ENCODE assay signal across 32 cellular contexts in the genomic region with DNA sequence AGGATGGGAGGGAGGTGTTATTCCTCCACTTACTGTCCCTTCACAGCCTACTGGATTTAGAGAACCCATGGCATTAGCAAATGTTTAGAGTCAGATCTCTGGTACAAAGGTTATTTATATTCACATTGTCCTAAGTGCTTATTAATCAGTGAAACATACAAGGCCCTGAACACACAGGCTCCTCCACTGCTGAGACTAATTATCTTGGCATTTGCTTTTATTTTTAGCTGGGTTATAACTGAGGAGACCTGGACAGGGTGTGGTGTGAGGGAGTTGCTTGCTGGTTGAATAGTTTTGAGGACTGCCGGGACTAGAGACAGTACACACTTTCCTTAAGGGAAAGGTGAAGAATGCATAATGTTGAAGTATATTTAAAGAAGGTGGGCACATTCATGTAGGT.
DNase-seq lines count a peak whose midpoint lies in the region; ATAC-seq and TF ChIP-seq lines count a peak whose summit lies in the region.
"Had no signal": no experiment of that assay in that cellular context is flagged by ENCODE, and none has a peak within 500 bp of the region (broad histone marks: within the 10 kb centered on the region; RNA-seq: fewer than 3 reads in every experiment).

No MANE protein-coding gene starts in this region.

- H3K9me3 ChIP-seq in breast epithelium = no peaks in the 10 kb centered on the region
- H3K9me3 ChIP-seq in RWPE2 (ENCODE audit: severe bottlenecking) = peaks cover 4% of the 10 kb centered on the region
- H3K9me3 ChIP-seq: body of pancreas, left ventricle myocardium inferior, psoas muscle had no signal

- H3K4me3 ChIP-seq in breast epithelium (no peak overlapping the region), RWPE2 (ENCODE audit: severe bottlenecking) (no peak overlapping the region)
- H3K4me3 ChIP-seq: body of pancreas, hepatocyte, left ventricle myocardium inferior, PC-9, psoas muscle had no signal

- no peaks in the 10 kb centered on the region for H3K27me3 Mint-ChIP-seq in MCF 10A (ENCODE audit: insufficient read depth, unreplicated experiment)
- no peaks in the 10 kb centered on the region for H3K27me3 Mint-ChIP-seq in T-helper 2 cell treated with Interferon-gamma antibody and Interleukin-4, amounts not matched to agents 5 μg/mL and 100 μg/mL, for 36 hours (ENCODE audit: low read depth)
- H3K27me3 Mint-ChIP-seq: activated CD4-positive, alpha-beta memory T cell treated with anti-CD3 and anti-CD28 coated beads for 36 hours; CD4-positive, alpha-beta T cell; type B pancreatic cell had no signal

- H3K36me3 ChIP-seq in breast epithelium = no peaks in the 10 kb centered on the region
- H3K36me3 ChIP-seq in RWPE2 (ENCODE audit: low read depth) = no peaks in the 10 kb centered on the region; the same call in 1 of the 2 replicates
- H3K36me3 ChIP-seq: left ventricle myocardium inferior had no signal

- no peak overlapping the region for H3K4me3 Mint-ChIP-seq in MCF 10A (ENCODE audit: unreplicated experiment)
- H3K4me3 Mint-ChIP-seq in T-helper 2 cell treated with Interferon-gamma antibody and Interleukin-4, amounts not matched to agents 5 μg/mL and 100 μg/mL, for 36 hours = no peak overlapping the region
- H3K4me3 Mint-ChIP-seq: activated CD4-positive, alpha-beta memory T cell treated with anti-CD3 and anti-CD28 coated beads for 36 hours; CD4-positive, alpha-beta T cell; endodermal cell; natural killer cell treated with Interleukin-12 subunit alpha and Interleukin-12 subunit beta and Interleukin-15 and Interleukin-18, amount 100 ng/mL, for 72 hours; stimulated activated effector memory CD8-positive, alpha-beta T cell treated with anti-CD3 and anti-CD28 coated beads, Interleukin-12 subunit alpha, Interleukin-12 subunit beta, amount 100 ng/mL, for 72 hours; type B pancreatic cell had no signal

- H3K9me3 Mint-ChIP-seq in MCF 10A (ENCODE audit: unreplicated experiment) = peaks cover 7% of the 10 kb centered on the region
- H3K9me3 Mint-ChIP-seq in T-helper 2 cell treated with Interferon-gamma antibody and Interleukin-4, amounts not matched to agents 5 μg/mL and 100 μg/mL, for 36 hours = no peaks in the 10 kb centered on the region
- H3K9me3 Mint-ChIP-seq: activated CD4-positive, alpha-beta memory T cell treated with anti-CD3 and anti-CD28 coated beads for 36 hours; CD4-positive, alpha-beta T cell; natural killer cell treated with Interleukin-12 subunit alpha and Interleukin-12 subunit beta and Interleukin-15 and Interleukin-18, amount 100 ng/mL, for 72 hours; stimulated activated effector memory CD8-positive, alpha-beta T cell treated with anti-CD3 and anti-CD28 coated beads, Interleukin-12 subunit alpha, Interleukin-12 subunit beta, amount 100 ng/mL, for 72 hours; type B pancreatic cell had no signal

- intact Hi-C loops in MCF 10A (cut with micrococcal nuclease) = no loop called here
- intact Hi-C loops in breast epithelium (cut with DNase I; ENCODE audit: low total_unique reads) = no loop called here

- no peaks in the 10 kb centered on the region for H3K4me1 ChIP-seq in breast epithelium
- H3K4me1 ChIP-seq in RWPE2 (ENCODE audit: insufficient read depth, poor library complexity, severe bottlenecking) = peaks cover 9% of the 10 kb centered on the region
- H3K4me1 ChIP-seq: body of pancreas, psoas muscle had no signal

- no peaks in the 10 kb centered on the region for H3K27me3 ChIP-seq in breast epithelium
- no peaks in the 10 kb centered on the region for H3K27me3 ChIP-seq in RWPE2 (ENCODE audit: insufficient read depth, poor library complexity, severe bottlenecking)
- H3K27me3 ChIP-seq: body of pancreas, hepatocyte had no signal

- ATAC-seq in RWPE2 (ENCODE audit: low read depth) (peak; percentile 53; the same call in 2 of the 3 replicates), HG03097 (IDR thresholded peaks at IDR 0.05; ENCODE audit: low FRiP score, unreplicated experiment) (no peak)
- ATAC-seq: body of pancreas; psoas muscle; stimulated activated effector memory CD8-positive, alpha-beta T cell treated with anti-CD3 and anti-CD28 coated beads, Interleukin-12 subunit alpha, Interleukin-12 subunit beta, amount 100 ng/mL, for 72 hours had no signal

- TF ChIP-seq CTCF in MCF 10A (IDR thresholded peaks at IDR 0.05; ENCODE audit: unreplicated experiment) (no peak), breast epithelium (IDR thresholded peaks at IDR 0.05) (no peak), RWPE2 (IDR thresholded peaks at IDR 0.05; ENCODE audit: poor library complexity, severe bottlenecking) (no peak)

- no TSS peak for BruUV-seq in MCF 10A (replicated peaks; lab: Mats Ljungman, UMichigan)

- CTCF ChIA-PET in MCF 10A (lab: Yijun Ruan, JAX) = interaction anchor here (0.7 kb wide), 1 partner anchor 53 kb away, joined by 4 read pairs; no protein-coding TSS in a partner anchor

- H3K36me3 Mint-ChIP-seq in MCF 10A (ENCODE audit: insufficient read depth, unreplicated experiment) = no peaks in the 10 kb centered on the region
- H3K36me3 Mint-ChIP-seq in T-helper 2 cell treated with Interferon-gamma antibody and Interleukin-4, amounts not matched to agents 5 μg/mL and 100 μg/mL, for 36 hours (ENCODE audit: low read depth) = no peaks in the 10 kb centered on the region
- H3K36me3 Mint-ChIP-seq: activated CD4-positive, alpha-beta memory T cell treated with anti-CD3 and anti-CD28 coated beads for 36 hours; natural killer cell treated with Interleukin-12 subunit alpha and Interleukin-12 subunit beta and Interleukin-15 and Interleukin-18, amount 100 ng/mL, for 72 hours; stimulated activated effector memory CD8-positive, alpha-beta T cell treated with anti-CD3 and anti-CD28 coated beads, Interleukin-12 subunit alpha, Interleukin-12 subunit beta, amount 100 ng/mL, for 72 hours had no signal

- peak overlapping the region; percentile 16 for H3K27ac Mint-ChIP-seq in MCF 10A (ENCODE audit: low read depth, unreplicated experiment)
- H3K27ac Mint-ChIP-seq in T-helper 2 cell treated with Interferon-gamma antibody and Interleukin-4, amounts not matched to agents 5 μg/mL and 100 μg/mL, for 36 hours = no peak overlapping the region
- H3K27ac Mint-ChIP-seq: activated CD4-positive, alpha-beta memory T cell treated with anti-CD3 and anti-CD28 coated beads for 36 hours; CD4-positive, alpha-beta T cell; endodermal cell; natural killer cell treated with Interleukin-12 subunit alpha and Interleukin-12 subunit beta and Interleukin-15 and Interleukin-18, amount 100 ng/mL, for 72 hours; stimulated activated effector memory CD8-positive, alpha-beta T cell treated with anti-CD3 and anti-CD28 coated beads, Interleukin-12 subunit alpha, Interleukin-12 subunit beta, amount 100 ng/mL, for 72 hours; type B pancreatic cell had no signal

- no peak for TF ChIP-seq POLR2A in breast epithelium (IDR thresholded peaks at IDR 0.05)

- DNase-seq in MCF 10A (ENCODE audit: unreplicated experiment) (no peak), breast epithelium (ENCODE audit: low spot score in 2 of 2) (no peak), RWPE2 (ENCODE audit: low spot score) (no peak), kidney glomerular epithelial cell (lab: John Stamatoyannopoulos, UW) (peak; percentile 28), NCI-H1048 (lab: John Stamatoyannopoulos, UW) (no peak), DMS79 (lab: John Stamatoyannopoulos, UW) (no peak)
- no peak for DNase-seq in T-helper 2 cell treated with Interferon-gamma antibody and Interleukin-4, amounts not matched to agents 5 μg/mL and 100 μg/mL, for 36 hours (ENCODE audit: low spot score)
- DNase-seq: 8988T; activated CD4-positive, alpha-beta memory T cell treated with anti-CD3 and anti-CD28 coated beads for 36 hours; activated CD4-positive, alpha-beta T cell treated with anti-CD3 and anti-CD28 coated beads for 1 hour; activated naive CD4-positive, alpha-beta T cell; AML-193; body of pancreas; CD4-positive, alpha-beta T cell; dermis blood vessel endothelial cell; endodermal cell; KBM-7; left ventricle myocardium inferior; midbrain; NCI-H1105 treated with DMSO at 0.1 percent for 48 hours; NCI-H1930; NCI-H526; PC-9; psoas muscle; SHP77 treated with DMSO at 0.1 percent for 48 hours; stimulated activated CD4-positive, alpha-beta T cell treated with anti-CD3 and anti-CD28 coated beads, Interleukin-15, amount 100 ng/mL, for 24 hours; stimulated activated CD4-positive, alpha-beta T cell treated with anti-CD3 and anti-CD28 coated beads, Interleukin-4, amount 100 ng/mL, for 4 hours had no signal

- H3K27ac ChIP-seq in breast epithelium = no peak overlapping the region
- no peak overlapping the region for H3K27ac ChIP-seq in RWPE2 (ENCODE audit: poor library complexity, severe bottlenecking)
- H3K27ac ChIP-seq: body of pancreas, hepatocyte, left ventricle myocardium inferior, PC-9, psoas muscle had no signal

- POLR2A ChIA-PET in MCF 10A (lab: Yijun Ruan, JAX) = interaction anchor here (0.6 to 0.7 kb wide), 3 partner anchors 11 to 533 kb away, joined by 3 to 4 read pairs (median 3); partner anchors contain the start of gene DAZAP2

- H3K4me1 Mint-ChIP-seq in MCF 10A (ENCODE audit: insufficient read depth, unreplicated experiment) = peaks cover 28% of the 10 kb centered on the region
- H3K4me1 Mint-ChIP-seq in T-helper 2 cell treated with Interferon-gamma antibody and Interleukin-4, amounts not matched to agents 5 μg/mL and 100 μg/mL, for 36 hours (ENCODE audit: low read depth) = no peaks in the 10 kb centered on the region
- H3K4me1 Mint-ChIP-seq: stimulated activated effector memory CD8-positive, alpha-beta T cell treated with anti-CD3 and anti-CD28 coated beads, Interleukin-12 subunit alpha, Interleukin-12 subunit beta, amount 100 ng/mL, for 72 hours had no signal
